Comparison of ENCODE assay signal across 3 cellular contexts in genomic region chr6:1393641-1394283, GRCh38.
TF ChIP-seq lines count a peak whose summit lies in the region.

No MANE protein-coding gene starts in this region.

TF ChIP-seq in SK-N-SH, 30 proteins besides CTCF, POLR2A, EP300 and RAD21:
- TF ChIP-seq, protein P1, sequence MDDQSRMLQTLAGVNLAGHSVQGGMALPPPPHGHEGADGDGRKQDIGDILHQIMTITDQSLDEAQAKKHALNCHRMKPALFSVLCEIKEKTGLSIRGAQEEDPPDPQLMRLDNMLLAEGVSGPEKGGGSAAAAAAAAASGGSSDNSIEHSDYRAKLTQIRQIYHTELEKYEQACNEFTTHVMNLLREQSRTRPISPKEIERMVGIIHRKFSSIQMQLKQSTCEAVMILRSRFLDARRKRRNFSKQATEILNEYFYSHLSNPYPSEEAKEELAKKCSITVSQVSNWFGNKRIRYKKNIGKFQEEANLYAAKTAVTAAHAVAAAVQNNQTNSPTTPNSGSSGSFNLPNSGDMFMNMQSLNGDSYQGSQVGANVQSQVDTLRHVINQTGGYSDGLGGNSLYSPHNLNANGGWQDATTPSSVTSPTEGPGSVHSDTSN (IDR thresholded peaks at IDR 0.05) = no peak

TF ChIP-seq in SK-N-SH treated with all-trans-retinoic acid at 6 μM for 48 hours, 23 proteins besides CTCF, POLR2A, EP300 and RAD21:
- TF ChIP-seq TOX (CRISPR knock-in tag; IDR thresholded peaks at IDR 0.05; ENCODE audit: borderline replicate concordance) (no peak), ZNF70 (CRISPR knock-in tag; IDR thresholded peaks at IDR 0.05) (no peak)
TF ChIP-seq in SK-N-SH treated with all-trans-retinoic acid at 6 μM for 48 hours: peak in this region for 0.

TF ChIP-seq in H1, 55 proteins besides CTCF, POLR2A, EP300 and RAD21:
- TF ChIP-seq SUZ12 (IDR thresholded peaks at IDR 0.05; ENCODE audit: low read length) (peak; percentile 88), KDM4A (IDR thresholded peaks at IDR 0.05; ENCODE audit: low read depth, low read length, severe bottlenecking) (peak; percentile 5), SRF (IDR thresholded peaks at IDR 0.05; ENCODE audit: low read depth, low read length) (no peak), RNF2 (IDR thresholded peaks at IDR 0.05; ENCODE audit: borderline replicate concordance, low read depth, low read length, missing control alignments, poor library complexity, severe bottlenecking) (peak; percentile 91), FOSL1 (IDR thresholded peaks at IDR 0.05; ENCODE audit: insufficient read depth, low read depth, low read length) (no peak), TAF1 (IDR thresholded peaks at IDR 0.05; ENCODE audit: low read depth, low read length) (no peak), EZH2 (IDR thresholded peaks at IDR 0.05; ENCODE audit: low read depth, low read length, severe bottlenecking) (peak; percentile 95)
